In the genomic region with DNA sequence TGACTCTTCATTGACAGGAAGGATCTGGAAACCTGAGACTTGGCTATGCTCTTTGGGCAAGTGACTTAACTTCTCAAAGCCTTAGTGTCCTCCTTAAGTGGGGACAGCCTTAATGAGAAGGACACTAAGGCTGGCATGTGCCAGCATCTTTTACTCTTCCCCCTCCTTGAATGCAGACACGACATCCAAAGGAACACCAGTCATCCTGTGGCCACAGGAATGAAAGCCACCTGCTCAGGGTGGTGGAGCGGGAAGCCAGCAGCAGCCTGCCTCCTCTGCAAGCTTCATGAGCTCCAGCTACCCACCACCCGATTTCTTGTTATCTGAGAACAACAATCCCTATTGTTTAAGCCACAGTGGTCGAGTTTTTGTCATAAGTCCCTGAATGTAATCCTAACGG, we compare ENCODE assay signal across 41 cellular contexts. TPM values are rescaled to one million over a fixed set of nuclear protein-coding genes. Genes with fewer than 3 reads are reported as not detected.
"Had no signal": no experiment of that assay in that cellular context is flagged by ENCODE, and none has a peak within 500 bp of the region (broad histone marks: within the 10 kb centered on the region; RNA-seq: fewer than 3 reads in every experiment).

No MANE protein-coding gene starts in this region.

- FAIRE-seq: astrocyte had no signal

- H3K4me3 ChIP-seq: adrenal gland, ascending aorta, body of pancreas, breast epithelium, cardiac muscle cell had no signal

- H3K27ac Mint-ChIP-seq: activated naive CD4-positive, alpha-beta T cell treated with anti-CD3 and anti-CD28 coated beads for 36 hours; activated naive CD4-positive, alpha-beta T cell treated with anti-CD3 and anti-CD28 coated beads, Interleukin-2, amount 10 ng/mL, durations not matched to agents 7 days and 5 days; activated naive CD4-positive, alpha-beta T cell treated with anti-CD3 and anti-CD28 coated beads, Interleukin-2, amount 50 U/mL, for 24 hours; activated naive CD4-positive, alpha-beta T cell treated with anti-CD3 and anti-CD28 coated beads, Interleukin-2, amount 50 U/mL, for 72 hours; activated naive CD8-positive, alpha-beta T cell; activated naive CD8-positive, alpha-beta T cell treated with anti-CD3 and anti-CD28 coated beads for 36 hours; activated naive CD8-positive, alpha-beta T cell treated with anti-CD3 and anti-CD28 coated beads, Interleukin-2, amount 10 ng/mL, durations not matched to agents 7 days and 5 days; activated T-cell treated with anti-CD3 and anti-CD28 coated beads, Interleukin-2, amount 50 U/mL, for 24 hours; activated T-cell treated with anti-CD3 and anti-CD28 coated beads, Interleukin-2, amount 50 U/mL, for 72 hours; activated T-helper 1 cell treated with anti-CD3 and anti-CD28 coated beads, Interleukin-12 subunit alpha, Interleukin-12 subunit beta, Interleukin-2, Interleukin-4 antibody, amounts not matched to agents 30 ng/mL and 10 ng/mL and 1 ng/mL, durations not matched to agents 14 hours and 24 hours and 36 hours; activated T-helper 17 cell treated with anti-CD3 and anti-CD28 coated beads, Interleukin-2, amount 50 U/mL, for 72 hours; activated T-helper 2 cell treated with anti-CD3 and anti-CD28 coated beads, Interferon-gamma antibody, Interleukin-2, Interleukin-4, amounts not matched to agents 10 μg/mL and 5 μg/mL and 100 μg/mL, durations not matched to agents 14 hours and 24 hours and 36 hours; brain had no signal

- H3K4me1 Mint-ChIP-seq: activated naive CD4-positive, alpha-beta T cell treated with anti-CD3 and anti-CD28 coated beads, Interleukin-2, amount 10 ng/mL, durations not matched to agents 7 days and 5 days; activated naive CD4-positive, alpha-beta T cell treated with anti-CD3 and anti-CD28 coated beads, Interleukin-2, amount 50 U/mL, for 24 hours; activated naive CD8-positive, alpha-beta T cell treated with anti-CD3 and anti-CD28 coated beads, Interleukin-2, amount 10 ng/mL, durations not matched to agents 7 days and 5 days; brain had no signal

- H3K4me1 ChIP-seq: adrenal gland, ascending aorta, body of pancreas, breast epithelium had no signal

- H3K4me3 Mint-ChIP-seq: activated naive CD4-positive, alpha-beta T cell treated with anti-CD3 and anti-CD28 coated beads for 36 hours; activated naive CD4-positive, alpha-beta T cell treated with anti-CD3 and anti-CD28 coated beads, Interleukin-2, amount 10 ng/mL, durations not matched to agents 7 days and 5 days; activated naive CD4-positive, alpha-beta T cell treated with anti-CD3 and anti-CD28 coated beads, Interleukin-2, amount 50 U/mL, for 24 hours; activated naive CD8-positive, alpha-beta T cell; activated naive CD8-positive, alpha-beta T cell treated with anti-CD3 and anti-CD28 coated beads for 36 hours; activated naive CD8-positive, alpha-beta T cell treated with anti-CD3 and anti-CD28 coated beads, Interleukin-2, amount 10 ng/mL, durations not matched to agents 7 days and 5 days; activated naive CD8-positive, alpha-beta T cell treated with anti-CD3 and anti-CD28 coated beads, Interleukin-2, amount 50 U/mL, for 24 hours; activated T-cell treated with anti-CD3 and anti-CD28 coated beads, Interleukin-2, amount 50 U/mL, for 24 hours; activated T-cell treated with anti-CD3 and anti-CD28 coated beads, Interleukin-2, amount 50 U/mL, for 4 hours; activated T-cell treated with anti-CD3 and anti-CD28 coated beads, Interleukin-2, amount 50 U/mL, for 72 hours; activated T-helper 1 cell treated with anti-CD3 and anti-CD28 coated beads, Interleukin-12 subunit alpha, Interleukin-12 subunit beta, Interleukin-2, Interleukin-4 antibody, amounts not matched to agents 30 ng/mL and 10 ng/mL and 1 ng/mL, durations not matched to agents 14 hours and 24 hours and 36 hours; activated T-helper 17 cell treated with anti-CD3 and anti-CD28 coated beads, Interleukin-2, amount 50 U/mL, for 72 hours; brain; central memory CD8-positive, alpha-beta T cell had no signal

- H3K36me3 ChIP-seq: adrenal gland, brain microvascular endothelial cell, breast epithelium, cardiac muscle cell had no signal

- H3K27ac ChIP-seq: adrenal gland, ascending aorta, body of pancreas, brain microvascular endothelial cell, breast epithelium, cardiac muscle cell had no signal

- H3K27me3 ChIP-seq: adrenal gland, ascending aorta, body of pancreas, brain microvascular endothelial cell, breast epithelium, cardiac muscle cell had no signal

- H3K36me3 Mint-ChIP-seq: activated naive CD8-positive, alpha-beta T cell treated with anti-CD3 and anti-CD28 coated beads for 36 hours; activated naive CD8-positive, alpha-beta T cell treated with anti-CD3 and anti-CD28 coated beads, Interleukin-2, amount 10 ng/mL, durations not matched to agents 7 days and 5 days had no signal

- H3K9me3 ChIP-seq: adrenal gland, ascending aorta, body of pancreas, breast epithelium had no signal

- DNase-seq: activated effector memory CD4-positive, alpha-beta T cell treated with anti-CD3 and anti-CD28 coated beads, Interleukin-2, amount 50 U/mL, for 16 hours; activated effector memory CD4-positive, alpha-beta T cell treated with Interleukin-2 at 50 U/mL for 16 hours; activated gamma-delta T cell; activated gamma-delta T cell treated with Interleukin-2 at 50 U/mL for 16 hours; activated naive CD4-positive, alpha-beta T cell; activated naive CD4-positive, alpha-beta T cell treated with anti-CD3 and anti-CD28 coated beads for 36 hours; activated naive CD4-positive, alpha-beta T cell treated with anti-CD3 and anti-CD28 coated beads, Interleukin-2, amount 10 ng/mL, durations not matched to agents 7 days and 5 days; activated naive CD4-positive, alpha-beta T cell treated with anti-CD3 and anti-CD28 coated beads, Interleukin-2, amount 50 U/mL, for 16 hours; activated naive CD4-positive, alpha-beta T cell treated with Interleukin-2 at 50 U/mL for 16 hours; activated naive CD8-positive, alpha-beta T cell treated with anti-CD3 and anti-CD28 coated beads for 36 hours; activated naive CD8-positive, alpha-beta T cell treated with anti-CD3 and anti-CD28 coated beads, Interleukin-2, amount 10 ng/mL, durations not matched to agents 7 days and 5 days; activated naive CD8-positive, alpha-beta T cell treated with anti-CD3 and anti-CD28 coated beads, Interleukin-2, amount 50 U/mL, for 24 hours; activated T-cell treated with anti-CD3 and anti-CD28 coated beads for 4 hours; activated T-cell treated with anti-CD3 and anti-CD28 coated beads, Interleukin-2, amount 50 U/mL, for 1 hour; activated T-cell treated with anti-CD3 and anti-CD28 coated beads, Interleukin-2, amount 50 U/mL, for 24 hours; activated T-cell treated with anti-CD3 and anti-CD28 coated beads, Interleukin-2, amount 50 U/mL, for 4 hours; activated T-cell treated with anti-CD3 and anti-CD28 coated beads, Interleukin-2, amount 50 U/mL, for 48 hours; activated T-cell treated with anti-CD3 and anti-CD28 coated beads, Interleukin-2, amount 50 U/mL, for 72 hours; adrenal gland; amniotic stem cell; amygdala; anterior cingulate cortex; aorta; body of pancreas; brain microvascular endothelial cell; caudate nucleus; central memory CD4-positive, alpha-beta T cell; cerebellar nuclear complex had no signal

- ATAC-seq: activated T-cell treated with anti-CD3 and anti-CD28 coated beads, Interleukin-2, amount 50 U/mL, for 4 hours; activated T-cell treated with anti-CD3 and anti-CD28 coated beads, Interleukin-2, amount 50 U/mL, for 72 hours; body of pancreas had no signal

- H3K27me3 Mint-ChIP-seq: activated naive CD4-positive, alpha-beta T cell treated with anti-CD3 and anti-CD28 coated beads, Interleukin-2, amount 10 ng/mL, durations not matched to agents 7 days and 5 days; activated naive CD4-positive, alpha-beta T cell treated with anti-CD3 and anti-CD28 coated beads, Interleukin-2, amount 50 U/mL, for 24 hours; activated naive CD8-positive, alpha-beta T cell; activated naive CD8-positive, alpha-beta T cell treated with anti-CD3 and anti-CD28 coated beads for 36 hours; activated naive CD8-positive, alpha-beta T cell treated with anti-CD3 and anti-CD28 coated beads, Interleukin-2, amount 10 ng/mL, durations not matched to agents 7 days and 5 days; activated naive CD8-positive, alpha-beta T cell treated with anti-CD3 and anti-CD28 coated beads, Interleukin-2, amount 50 U/mL, for 24 hours; activated T-cell treated with anti-CD3 and anti-CD28 coated beads, Interleukin-2, amount 50 U/mL, for 24 hours; activated T-helper 17 cell treated with anti-CD3 and anti-CD28 coated beads, Interleukin-2, amount 50 U/mL, for 72 hours; brain; central memory CD8-positive, alpha-beta T cell had no signal

RNA-seq across cellular contexts. Expression of gene MAK, which starts 46.2 kb away (rescaled TPM):
- total RNA-seq: activated naive CD8-positive, alpha-beta T cell treated with anti-CD3 and anti-CD28 coated beads, Interleukin-2, amount 10 ng/mL, durations not matched to agents 7 days and 5 days; ascending aorta; chondrocyte had no signal
